Comparison of ENCODE assay signal across 8 cellular contexts in genomic region chr10:61397175-61397986, GRCh38. TPM values are rescaled to one million over a fixed set of nuclear protein-coding genes. Genes with fewer than 3 reads are reported as not detected.
DNase-seq lines count a peak whose midpoint lies in the region; ATAC-seq and TF ChIP-seq lines count a peak whose summit lies in the region.

No MANE protein-coding gene starts in this region.

- H3K4me2 ChIP-seq in GM23338: no peak overlapping the region

- no peaks in the 10 kb centered on the region for H3K36me3 ChIP-seq in neutrophil
- no peaks in the 10 kb centered on the region for H3K36me3 ChIP-seq in GM23338 (ENCODE audit: insufficient read depth)

- no peaks in the 10 kb centered on the region for H3K36me3 Mint-ChIP-seq in GM23338 (ENCODE audit: low read depth)

- H3K27me3 ChIP-seq in neutrophil: no peaks in the 10 kb centered on the region
- H3K27me3 ChIP-seq in GM23338 (ENCODE audit: insufficient read depth): no peaks in the 10 kb centered on the region

- H3K4me1 Mint-ChIP-seq in GM23338: peaks cover 4% of the 10 kb centered on the region; the same call in 2 of the 3 replicates

- no peaks in the 10 kb centered on the region for H3F3A ChIP-seq in GM23338 (replicated peaks; ENCODE audit: low read depth)

- peak; percentile 71 for ATAC-seq in GM21390 (IDR thresholded peaks at IDR 0.05; ENCODE audit: unreplicated experiment)
- ATAC-seq in GM18868 (IDR thresholded peaks at IDR 0.05; ENCODE audit: unreplicated experiment): no peak
- ATAC-seq in GM23338: no peak

- H3K9me2 ChIP-seq in GM23338 (ENCODE audit: insufficient read depth): no peaks in the 10 kb centered on the region; the same call in none of the 2 replicates

- H3K9me3 Mint-ChIP-seq in GM23338: peaks cover 2% of the 10 kb centered on the region; the same call in 1 of the 3 replicates

- H3K4me1 ChIP-seq in neutrophil (ENCODE audit: control insufficient read depth in 1 of 2, insufficient read depth in 1 of 2, low read depth in 1 of 2, low read length in 1 of 2) (peaks cover 0 to 10% of the 10 kb centered on the region in 2 experiments), GM23338 (ENCODE audit: insufficient read depth) (no peaks in the 10 kb centered on the region)

- DNase-seq in AG10803 (ENCODE audit: low read depth) (peak; percentile 67), NCI-H460 (ENCODE audit: extremely low read depth, low read depth) (peak; percentile 12), dermis blood vessel endothelial cell (peak; percentile 32), amniotic stem cell (lab: John Stamatoyannopoulos, UW) (no peak), GM23338 (ENCODE audit: low spot score) (no peak)

- H2AFZ ChIP-seq in GM23338: no peak overlapping the region

- no peaks in the 10 kb centered on the region for H3K9me3 ChIP-seq in neutrophil

- H3K27ac ChIP-seq in neutrophil (peak overlapping the region; percentile 35), GM23338 (ENCODE audit: low read depth) (no peak overlapping the region)

- TF ChIP-seq CTCF in AG10803 (conservative IDR thresholded peaks at IDR 0.05; ENCODE audit: low read length) (no peak), neutrophil (IDR thresholded peaks at IDR 0.05) (no peak), GM23338 (conservative IDR thresholded peaks at IDR 0.05; ENCODE audit: low read depth in 2 of 2) (no peak)

- H3K79me2 ChIP-seq in GM23338 (replicated peaks; ENCODE audit: insufficient read depth): no peaks in the 10 kb centered on the region

- H3K27ac Mint-ChIP-seq in GM23338: no peak overlapping the region

- no peaks in the 10 kb centered on the region for H4K20me1 ChIP-seq in GM23338 (replicated peaks; ENCODE audit: insufficient read depth)

- H3K4me3 Mint-ChIP-seq in GM23338: no peak overlapping the region

- H3K4me3 ChIP-seq in AG10803 (ENCODE audit: low read length) (peak overlapping the region; percentile 21), neutrophil (ENCODE audit: low read depth in 1 of 2, low read length in 1 of 2) (peak overlapping the region; percentile 8 to 18), GM23338 (no peak overlapping the region)

- H3K27me3 Mint-ChIP-seq in GM23338 (ENCODE audit: insufficient read depth, low read depth, poor library complexity): no peaks in the 10 kb centered on the region

TF ChIP-seq in GM23338, 12 proteins besides CTCF, POLR2A, EP300 and RAD21 (continues in another document):
- no peak for TF ChIP-seq ZNF331 (CRISPR knock-in tag; IDR thresholded peaks at IDR 0.05; ENCODE audit: low read depth)
- TF ChIP-seq STAT1 (IDR thresholded peaks at IDR 0.05; ENCODE audit: unreplicated experiment): no peak
- no peak for TF ChIP-seq EZH2phosphoT487 (IDR thresholded peaks at IDR 0.05; ENCODE audit: unreplicated experiment)
- no peak for TF ChIP-seq ETS1 (IDR thresholded peaks at IDR 0.05)
- TF ChIP-seq EZH2 (IDR thresholded peaks at IDR 0.05; ENCODE audit: low read depth, unreplicated experiment): no peak
- no peak for TF ChIP-seq REST (IDR thresholded peaks at IDR 0.05; ENCODE audit: unreplicated experiment)
- no peak for TF ChIP-seq ZNF462 (CRISPR knock-in tag; IDR thresholded peaks at IDR 0.05)
- no peak for TF ChIP-seq ZNF114 (CRISPR knock-in tag; IDR thresholded peaks at IDR 0.05)
- no peak for TF ChIP-seq CREB1 (CRISPR knock-in tag; IDR thresholded peaks at IDR 0.05; ENCODE audit: low read depth)

RNA-seq across cellular contexts. Expression of gene TMEM26, which starts 55.8 kb away (rescaled TPM):
- not detected in 2 replicates for total RNA-seq in NCI-H460 (2014; rRNA removed; shearing (Covaris generic))
- not detected in 2 replicates for polyA plus RNA-seq in NCI-H460 (2014; cell fraction: nucleus; rRNA removed)
- total RNA-seq in dermis blood vessel endothelial cell: not detected in 2 replicates
- total RNA-seq in GM23338 (2014; rRNA removed; shearing (Covaris generic)): 1.9 and 2.2 TPM in 2 replicates
- 1.0 and 1.5 TPM in 2 replicates for polyA plus RNA-seq in GM23338 (2016; fragmentation: Nextera tagmentation; extraction: Ambion mirVana)

Comparison
In these comparisons a context has a peak if more than half of its experiments do, and no peak if none do; other contexts are left out.
1. DNase-seq: peak in AG10803 (single experiment), NCI-H460 (single experiment) and dermis blood vessel endothelial cell (single experiment); none in amniotic stem cell (single experiment) and GM23338 (single experiment).